ENCODE assay signal across 11 cellular contexts in the genomic region with DNA sequence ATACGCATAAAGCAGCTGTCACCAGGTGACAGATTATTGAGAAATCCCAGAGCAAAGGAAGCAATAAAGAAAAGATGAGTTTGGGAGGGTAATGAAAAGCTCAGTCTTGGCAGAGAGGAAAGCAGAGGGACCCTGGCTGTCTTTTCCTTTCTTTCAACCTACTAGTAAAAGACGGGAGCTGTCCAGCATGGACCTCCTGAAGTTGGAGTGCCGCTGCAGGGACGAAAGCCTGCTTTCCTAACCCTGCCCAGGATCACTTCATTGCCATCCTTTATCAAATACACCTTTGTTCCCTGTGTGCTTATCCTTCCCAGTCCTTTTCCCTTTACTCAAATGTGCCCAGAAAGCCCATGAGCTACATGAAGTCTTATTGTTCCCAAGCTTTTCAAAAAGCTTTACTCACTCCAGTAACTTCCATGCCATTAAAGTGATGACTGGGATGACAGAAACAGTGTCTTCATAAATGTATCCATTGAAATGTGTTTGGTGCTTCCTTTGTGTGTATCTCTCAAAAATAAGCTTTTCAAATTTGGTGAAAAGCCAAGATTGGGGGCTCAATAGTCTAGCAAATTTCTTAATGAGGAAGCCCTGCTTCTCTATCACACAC. TPM values are rescaled to one million over a fixed set of nuclear protein-coding genes. Genes with fewer than 3 reads are reported as not detected.
DNase-seq lines count a peak whose midpoint lies in the region; ATAC-seq, FAIRE-seq and TF ChIP-seq lines count a peak whose summit lies in the region.
"Had no signal": no experiment of that assay in that cellular context is flagged by ENCODE, and none has a peak within 500 bp of the region (broad histone marks: within the 10 kb centered on the region; RNA-seq: fewer than 3 reads in every experiment).

No MANE protein-coding gene starts in this region.

- no peak overlapping the region for H3K4me3 Mint-ChIP-seq in activated CD8-positive, alpha-beta T cell treated with anti-CD3 and anti-CD28 coated beads, Interleukin-2, amount 10 ng/mL, durations not matched to agents 7 days and 5 days
- H3K4me3 Mint-ChIP-seq in CD8-positive, alpha-beta memory T cell, result no peak overlapping the region
- H3K4me3 Mint-ChIP-seq: memory B cell had no signal

- H3K27me3 ChIP-seq in liver (ENCODE audit: control insufficient read depth in 4 of 4, insufficient read depth in 4 of 4, low read length in 3 of 4) (no peaks in the 10 kb centered on the region), small intestine (ENCODE audit: control insufficient read depth in 2 of 2, insufficient read depth in 2 of 2, low read length in 2 of 2) (peaks cover 0 to 9% of the 10 kb centered on the region in 2 donors)
- peaks cover 20% of the 10 kb centered on the region for H3K27me3 ChIP-seq in CD8-positive, alpha-beta memory T cell (ENCODE audit: insufficient read depth, low read length, poor library complexity, severe bottlenecking)

- TF ChIP-seq RAD21 in Ishikawa (IDR thresholded peaks at IDR 0.05; ENCODE audit: low read depth) (no peak), liver (IDR thresholded peaks at IDR 0.05) (no peak)

- DNase-seq in EL (peak; percentile 35), NCI-H2107 (lab: John Stamatoyannopoulos, UW) (no peak), activated gamma-delta T cell treated with Interleukin-2 at 50 U/mL for 16 hours (no peak), small intestine (no peak)
- DNase-seq in activated CD8-positive, alpha-beta T cell treated with anti-CD3 and anti-CD28 coated beads, Interleukin-2, amount 10 ng/mL, durations not matched to agents 7 days and 5 days, result peak; percentile 56
- DNase-seq in CD8-positive, alpha-beta memory T cell, result no peak

- H3K9me3 Mint-ChIP-seq in activated CD8-positive, alpha-beta T cell treated with anti-CD3 and anti-CD28 coated beads, Interleukin-2, amount 10 ng/mL, durations not matched to agents 7 days and 5 days (ENCODE audit: insufficient read depth), result no peaks in the 10 kb centered on the region
- peaks cover 0 to 4% (median 0%) of the 10 kb centered on the region in 5 donors for H3K9me3 Mint-ChIP-seq in CD8-positive, alpha-beta memory T cell
- H3K9me3 Mint-ChIP-seq: memory B cell had no signal

- H3K9me3 ChIP-seq in liver (ENCODE audit: control insufficient read depth in 4 of 4, low read length in 3 of 4) (no peaks in the 10 kb centered on the region), small intestine (ENCODE audit: control insufficient read depth, low read depth) (no peaks in the 10 kb centered on the region)
- no peaks in the 10 kb centered on the region for H3K9me3 ChIP-seq in CD8-positive, alpha-beta memory T cell (ENCODE audit: low read length)

- no peak for TF ChIP-seq EP300 in Ishikawa (IDR thresholded peaks at IDR 0.05; ENCODE audit: borderline replicate concordance)

- H3K4me3 ChIP-seq in liver (ENCODE audit: low read depth in 1 of 3, low read length in 3 of 3), result no peak overlapping the region
- H3K4me3 ChIP-seq in CD8-positive, alpha-beta memory T cell (ENCODE audit: low read length), result no peak overlapping the region
- H3K4me3 ChIP-seq in small intestine (ENCODE audit: low read depth in 1 of 2, low read length in 2 of 2), result no peak overlapping the region

- no peaks in the 10 kb centered on the region for H3K36me3 Mint-ChIP-seq in activated CD8-positive, alpha-beta T cell treated with anti-CD3 and anti-CD28 coated beads, Interleukin-2, amount 10 ng/mL, durations not matched to agents 7 days and 5 days (ENCODE audit: low read depth)
- H3K36me3 Mint-ChIP-seq in CD8-positive, alpha-beta memory T cell, result no peaks in the 10 kb centered on the region
- H3K36me3 Mint-ChIP-seq: memory B cell had no signal

- H3K27ac ChIP-seq in liver (ENCODE audit: low read depth in 1 of 2, low read length in 2 of 2) (no peak overlapping the region), small intestine (ENCODE audit: low read depth in 1 of 2, low read length in 1 of 2) (no peak overlapping the region)
- H3K27ac ChIP-seq in CD8-positive, alpha-beta memory T cell (ENCODE audit: low read depth, low read length), result no peak overlapping the region

- POLR2A ChIA-PET in activated CD8-positive, alpha-beta T cell treated with anti-CD3 and anti-CD28 coated beads, Interleukin-2, amount 10 ng/mL, durations not matched to agents 7 days and 5 days (lab: Charles Lee), result no interaction called here
- POLR2A ChIA-PET in CD8-positive, alpha-beta memory T cell (lab: Charles Lee), result no interaction called here

- WGBS in liver, result 14% methylated on average over 4 of the region's 4 CpGs
- 7 to 13% (median 10%) methylated on average over 4 of the region's 4 CpGs for WGBS in small intestine, 3 donors

- peaks cover 50% of the 10 kb centered on the region for H3K27me3 Mint-ChIP-seq in activated CD8-positive, alpha-beta T cell treated with anti-CD3 and anti-CD28 coated beads, Interleukin-2, amount 10 ng/mL, durations not matched to agents 7 days and 5 days (ENCODE audit: low read depth)
- peaks cover 23 to 61% of the 10 kb centered on the region in 2 donors for H3K27me3 Mint-ChIP-seq in CD8-positive, alpha-beta memory T cell

- CTCF ChIA-PET in activated CD8-positive, alpha-beta T cell treated with anti-CD3 and anti-CD28 coated beads, Interleukin-2, amount 10 ng/mL, durations not matched to agents 7 days and 5 days (lab: Charles Lee), result interaction anchor here (1.4 to 1.5 kb wide), 2 partner anchors 10 to 21 kb away, joined by 3 to 14 read pairs; no protein-coding TSS in a partner anchor
- CTCF ChIA-PET in CD8-positive, alpha-beta memory T cell (lab: Charles Lee), result interaction anchor here (1.0 to 1.3 kb wide), 2 partner anchors 8 to 10 kb away, joined by 3 read pairs; no protein-coding TSS in a partner anchor

- ATAC-seq in activated CD8-positive, alpha-beta T cell treated with anti-CD3 and anti-CD28 coated beads, Interleukin-2, amount 10 ng/mL, durations not matched to agents 7 days and 5 days, result no peak

- H3K4me1 ChIP-seq in liver (ENCODE audit: control insufficient read depth in 4 of 4, insufficient read depth in 4 of 4, low read length in 3 of 4) (peaks cover 2 to 20% (median 15%) of the 10 kb centered on the region in 4 donors), small intestine (ENCODE audit: control insufficient read depth in 2 of 2, insufficient read depth in 1 of 2, low read depth in 1 of 2, low read length in 1 of 2) (peaks cover 0 to 10% of the 10 kb centered on the region in 2 donors)
- peaks cover 7% of the 10 kb centered on the region for H3K4me1 ChIP-seq in CD8-positive, alpha-beta memory T cell (ENCODE audit: insufficient read depth, low read length)

- no peak overlapping the region for H3K9ac ChIP-seq in liver (ENCODE audit: low read depth in 1 of 2, low read length in 2 of 2)

- TF ChIP-seq CTCF in liver (IDR thresholded peaks at IDR 0.05; ENCODE audit: low read depth, low read length, missing input control), result no peak

- no peak for FAIRE-seq in small intestine (lab: Jason Lieb, UNC)
- FAIRE-seq: TTC549 had no signal

- H3K27ac Mint-ChIP-seq in activated CD8-positive, alpha-beta T cell treated with anti-CD3 and anti-CD28 coated beads, Interleukin-2, amount 10 ng/mL, durations not matched to agents 7 days and 5 days, result no peak overlapping the region
- no peak overlapping the region for H3K27ac Mint-ChIP-seq in CD8-positive, alpha-beta memory T cell
- H3K27ac Mint-ChIP-seq: memory B cell had no signal

- no peaks in the 10 kb centered on the region for H3K36me3 ChIP-seq in liver (ENCODE audit: control insufficient read depth in 4 of 4, insufficient read depth in 3 of 4, low read depth in 1 of 4, low read length in 3 of 4)
- H3K36me3 ChIP-seq in CD8-positive, alpha-beta memory T cell (ENCODE audit: insufficient read depth, low read length), result no peaks in the 10 kb centered on the region
- no peaks in the 10 kb centered on the region for H3K36me3 ChIP-seq in small intestine (ENCODE audit: control insufficient read depth in 2 of 2, insufficient read depth in 2 of 2, low read length in 2 of 2)

- peaks cover 2% of the 10 kb centered on the region for H3K4me1 Mint-ChIP-seq in activated CD8-positive, alpha-beta T cell treated with anti-CD3 and anti-CD28 coated beads, Interleukin-2, amount 10 ng/mL, durations not matched to agents 7 days and 5 days (ENCODE audit: low read depth)
- H3K4me1 Mint-ChIP-seq in CD8-positive, alpha-beta memory T cell, result peaks cover 0 to 12% (median 5%) of the 10 kb centered on the region in 3 donors

TF ChIP-seq in liver, 16 proteins besides CTCF, POLR2A, EP300 and RAD21 (continues in another document):
- TF ChIP-seq YY1 (IDR thresholded peaks at IDR 0.05) (no peak), HNF4A (conservative IDR thresholded peaks at IDR 0.05) (no peak), RXRA (IDR thresholded peaks at IDR 0.05) (no peak), FOXA1 (IDR thresholded peaks at IDR 0.05) (no peak), FOXA2 (IDR thresholded peaks at IDR 0.05) (no peak)

RNA-seq across cellular contexts. Expression of a gene that starts 3.7 kb away (rescaled TPM):
- total RNA-seq in activated CD8-positive, alpha-beta T cell treated with anti-CD3 and anti-CD28 coated beads, Interleukin-2, amount 10 ng/mL, durations not matched to agents 7 days and 5 days, result under 1 TPM; 0.65 to 0.79 TPM
- total RNA-seq in liver, result 10 to 100 TPM; 13.6 to 56.3 TPM
- 10 to 100 TPM; 49.9 to 60.8 TPM for polyA plus RNA-seq in liver
- 1 to 10 TPM; 8.8 to 9.3 TPM for total RNA-seq in CD8-positive, alpha-beta memory T cell
- polyA plus RNA-seq in CD8-positive, alpha-beta memory T cell, result 0.14 TPM
- 10 to 100 TPM; 44.2 to 50.0 (median 44.5) TPM for polyA plus RNA-seq in small intestine

RNA-seq across cellular contexts. Expression of a gene that starts 33.9 kb away (rescaled TPM):
- not detected for total RNA-seq in activated CD8-positive, alpha-beta T cell treated with anti-CD3 and anti-CD28 coated beads, Interleukin-2, amount 10 ng/mL, durations not matched to agents 7 days and 5 days
- total RNA-seq in liver, result under 1 TPM in 1 of 2 donors, not detected in 1; 0.08 TPM
- polyA plus RNA-seq in liver (under 1 TPM; 0.06 to 0.18 TPM), small intestine (1 to 10 TPM in 2 of 3 donors, under 1 TPM in 1; 0.46 to 4.9 (median 1.6) TPM)
- under 1 TPM; 0.57 to 0.82 TPM for total RNA-seq in CD8-positive, alpha-beta memory T cell
- not detected for polyA plus RNA-seq in CD8-positive, alpha-beta memory T cell
- total RNA-seq: chondrocyte had no signal

RNA-seq across cellular contexts. Expression of a gene that starts 57.6 kb away (rescaled TPM):
- total RNA-seq in activated CD8-positive, alpha-beta T cell treated with anti-CD3 and anti-CD28 coated beads, Interleukin-2, amount 10 ng/mL, durations not matched to agents 7 days and 5 days, result 10 to 100 TPM; 17.8 to 18.8 TPM
- 1 to 10 TPM; 8.7 to 9.5 TPM for total RNA-seq in liver
- polyA plus RNA-seq in liver (1 to 10 TPM; 1.7 to 2.3 TPM), small intestine (10 to 100 TPM in 1 of 3 donors, 1 to 10 TPM in 2; 6.9 to 10.1 (median 7.0) TPM)
- total RNA-seq in CD8-positive, alpha-beta memory T cell, result 1 to 10 TPM; 7.1 to 9.4 TPM
- 2.1 TPM for polyA plus RNA-seq in CD8-positive, alpha-beta memory T cell

Comparison
In these comparisons a context has a peak if more than half of its experiments do, and no peak if none do; other contexts are left out.
1. DNase-seq: peak in EL (single experiment) and activated CD8-positive, alpha-beta T cell treated with anti-CD3 and anti-CD28 coated beads, Interleukin-2, amount 10 ng/mL, durations not matched to agents 7 days and 5 days (single experiment); none in NCI-H2107 (single experiment), CD8-positive, alpha-beta memory T cell (0 of 5), activated gamma-delta T cell treated with Interleukin-2 at 50 U/mL for 16 hours (single experiment) and small intestine (single experiment).
2. RNA of a gene that starts 3.7 kb away (total RNA-seq): 13.6 to 56.3 TPM in liver and 8.8 to 9.3 TPM in CD8-positive, alpha-beta memory T cell; 0.65 to 0.79 TPM in activated CD8-positive, alpha-beta T cell treated with anti-CD3 and anti-CD28 coated beads, Interleukin-2, amount 10 ng/mL, durations not matched to agents 7 days and 5 days; every median in the first group is over 4 times any median in the second.